ENCODE assay signal across 15 cellular contexts in the genomic region with DNA sequence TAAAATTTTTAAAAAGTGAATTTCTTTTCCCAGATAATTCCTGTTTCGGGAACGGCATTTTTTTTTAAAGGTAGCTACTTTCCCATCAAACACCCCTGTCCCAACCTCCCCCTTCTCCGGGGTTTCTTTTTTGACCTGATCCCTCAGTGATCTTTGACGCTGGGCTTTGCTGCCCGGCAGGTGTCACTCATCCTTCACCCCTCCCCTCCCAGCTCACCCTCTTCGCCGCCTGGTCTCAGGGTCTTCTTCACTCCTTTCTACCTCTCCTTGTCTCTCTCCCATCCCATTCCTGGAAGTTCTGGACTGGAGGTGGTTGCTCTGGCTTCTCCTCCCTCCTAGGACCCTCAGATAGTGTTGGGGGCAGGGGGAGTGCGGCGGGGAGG. TPM values are rescaled to one million over a fixed set of nuclear protein-coding genes. Genes with fewer than 3 reads are reported as not detected.
A peak's percentile ranks its signal among the peaks of the same experiment; 100 is the strongest.
DNase-seq lines count a peak whose midpoint lies in the region; ATAC-seq, FAIRE-seq and TF ChIP-seq lines count a peak whose summit lies in the region.
"Had no signal": no experiment of that assay in that cellular context is flagged by ENCODE, and none has a peak within 500 bp of the region (broad histone marks: within the 10 kb centered on the region; RNA-seq: fewer than 3 reads in every experiment).

No MANE protein-coding gene starts in this region.

- FAIRE-seq in astrocyte (lab: Jason Lieb, UNC), result no peak
- FAIRE-seq: bronchial epithelial cell, RCC 7860, small intestine had no signal

- no peaks in the 10 kb centered on the region for H3K79me2 ChIP-seq in GM23338 (replicated peaks; ENCODE audit: insufficient read depth)
- no peaks in the 10 kb centered on the region for H3K79me2 ChIP-seq in astrocyte (ENCODE audit: insufficient read depth, low read length)

- H3K4me3 ChIP-seq in GM23338 (peak overlapping the region; percentile 76), HUES64 (ENCODE audit: low read length) (peak overlapping the region; percentile 79), astrocyte (ENCODE audit: insufficient read depth, low read depth, low read length) (no peak overlapping the region), mesodermal cell (ENCODE audit: extremely low read depth, insufficient read depth, low read length, poor library complexity, severe bottlenecking) (peak overlapping the region; percentile 25)
- H3K4me3 ChIP-seq: HAP-1, heart left ventricle had no signal

- DNase-seq in GM23338 (ENCODE audit: low spot score) (peak; percentile 70), astrocyte (ENCODE audit: low read depth) (no peak), inferior parietal cortex (ENCODE audit: extremely low spot score) (no peak)

- peak overlapping the region; percentile 96 for H3K4me2 ChIP-seq in GM23338
- H3K4me2 ChIP-seq in astrocyte (ENCODE audit: low read length), result no peak overlapping the region

- H3K27ac ChIP-seq in GM23338 (ENCODE audit: low read depth) (no peak overlapping the region), HUES64 (ENCODE audit: low read depth, low read length) (no peak overlapping the region), astrocyte (ENCODE audit: low read depth, low read length) (no peak overlapping the region), mesodermal cell (ENCODE audit: low read depth, low read length, severe bottlenecking) (no peak overlapping the region)
- H3K27ac ChIP-seq: heart left ventricle had no signal

- H3F3A ChIP-seq in GM23338 (replicated peaks; ENCODE audit: low read depth), result no peaks in the 10 kb centered on the region

- H4K20me1 ChIP-seq in GM23338 (replicated peaks; ENCODE audit: insufficient read depth) (no peaks in the 10 kb centered on the region), astrocyte (ENCODE audit: insufficient read depth, low read length) (no peaks in the 10 kb centered on the region)

- WGBS in HUES64, result 14% methylated on average over 9 of the region's 9 CpGs
- WGBS in mesodermal cell (ENCODE audit: insufficient coverage in 2 of 2), 2 experiments, result 0 to 36% methylated on average over 3 to 5 of the region's 9 CpGs

- peaks cover 14% of the 10 kb centered on the region for H3K4me1 Mint-ChIP-seq in GM23338
- no peaks in the 10 kb centered on the region for H3K4me1 Mint-ChIP-seq in astrocyte (ENCODE audit: low read depth, unreplicated experiment)

- H3K27ac Mint-ChIP-seq in GM23338, result no peak overlapping the region
- no peak overlapping the region for H3K27ac Mint-ChIP-seq in astrocyte (ENCODE audit: unreplicated experiment)
- H3K27ac Mint-ChIP-seq: activated naive CD8-positive, alpha-beta T cell treated with anti-CD3 and anti-CD28 coated beads for 36 hours had no signal

- no peaks in the 10 kb centered on the region for H3K36me3 Mint-ChIP-seq in GM23338 (ENCODE audit: low read depth)
- no peaks in the 10 kb centered on the region for H3K36me3 Mint-ChIP-seq in astrocyte (ENCODE audit: low read depth, unreplicated experiment)

- TF ChIP-seq CTCF in GM23338 (conservative IDR thresholded peaks at IDR 0.05; ENCODE audit: low read depth in 2 of 2), result peak in 1 of 2 experiments; percentile 27; a peak in 1 of 4 replicates
- TF ChIP-seq CTCF in astrocyte (IDR thresholded peaks at IDR 0.05; ENCODE audit: insufficient read depth, low read depth, low read length), result no peak

- H3K27me3 ChIP-seq in GM23338 (ENCODE audit: insufficient read depth) (peaks cover 37% of the 10 kb centered on the region), HUES64 (ENCODE audit: insufficient read depth, low read length) (peaks cover 70% of the 10 kb centered on the region), astrocyte (ENCODE audit: insufficient read depth, low read length) (peaks cover 20% of the 10 kb centered on the region)

- H3K9me3 ChIP-seq in HUES64 (ENCODE audit: insufficient read depth, low read depth, low read length) (no peaks in the 10 kb centered on the region), astrocyte (ENCODE audit: insufficient read depth, low read depth, low read length) (peaks cover 2% of the 10 kb centered on the region), mesodermal cell (ENCODE audit: control insufficient read depth, low read length) (no peaks in the 10 kb centered on the region)
- H3K9me3 ChIP-seq: HAP-1, heart left ventricle had no signal

- H3K9me3 Mint-ChIP-seq in GM23338, result no peaks in the 10 kb centered on the region
- no peaks in the 10 kb centered on the region for H3K9me3 Mint-ChIP-seq in astrocyte (ENCODE audit: unreplicated experiment)

- H3K4me1 ChIP-seq in GM23338 (ENCODE audit: insufficient read depth), result peaks cover 10% of the 10 kb centered on the region; the same call in 1 of the 2 replicates
- H3K4me1 ChIP-seq in HUES64 (ENCODE audit: insufficient read depth, low read length), result no peaks in the 10 kb centered on the region
- H3K4me1 ChIP-seq in astrocyte (ENCODE audit: insufficient read depth, low read length), result no peaks in the 10 kb centered on the region
- peaks cover 5% of the 10 kb centered on the region for H3K4me1 ChIP-seq in mesodermal cell (ENCODE audit: control insufficient read depth, insufficient read depth, low read length, poor library complexity, severe bottlenecking)
- H3K4me1 ChIP-seq: HAP-1 had no signal

- peaks cover 32% of the 10 kb centered on the region for H3K27me3 Mint-ChIP-seq in GM23338 (ENCODE audit: insufficient read depth, low read depth, poor library complexity)
- peaks cover 81% of the 10 kb centered on the region for H3K27me3 Mint-ChIP-seq in astrocyte (ENCODE audit: low read depth, unreplicated experiment)

- H3K9ac ChIP-seq in HUES64 (ENCODE audit: low read depth, low read length), result no peak overlapping the region
- no peak overlapping the region for H3K9ac ChIP-seq in astrocyte (ENCODE audit: low read length)

- H2AFZ ChIP-seq in GM23338, result peak overlapping the region; percentile 99
- H2AFZ ChIP-seq in astrocyte (ENCODE audit: low read depth, low read length), result no peak overlapping the region

- ATAC-seq in GM23338 (peak; percentile 40), GM19324 (IDR thresholded peaks at IDR 0.05; ENCODE audit: low FRiP score, unreplicated experiment) (no peak), HG03469 (IDR thresholded peaks at IDR 0.05; ENCODE audit: unreplicated experiment) (no peak)

- H3K4me3 Mint-ChIP-seq in GM23338, result peak overlapping the region; percentile 90
- peak overlapping the region; percentile 30 for H3K4me3 Mint-ChIP-seq in astrocyte (ENCODE audit: unreplicated experiment)
- H3K4me3 Mint-ChIP-seq: activated naive CD8-positive, alpha-beta T cell treated with anti-CD3 and anti-CD28 coated beads for 36 hours had no signal

- H3K36me3 ChIP-seq in GM23338 (ENCODE audit: insufficient read depth) (no peaks in the 10 kb centered on the region), HUES64 (ENCODE audit: insufficient read depth, low read length) (no peaks in the 10 kb centered on the region), astrocyte (ENCODE audit: insufficient read depth, low read length) (no peaks in the 10 kb centered on the region), mesodermal cell (ENCODE audit: control insufficient read depth, insufficient read depth, low read length) (no peaks in the 10 kb centered on the region)
- H3K36me3 ChIP-seq: HAP-1, heart left ventricle had no signal

- H3K9me2 ChIP-seq in GM23338 (ENCODE audit: insufficient read depth), result no peaks in the 10 kb centered on the region

RNA-seq across cellular contexts. Expression of gene GPR6, which starts 0.3 kb away (rescaled TPM):
- 0.49 TPM in 1 of 2 replicates, not detected in the other for total RNA-seq in GM23338 (2014; rRNA removed; shearing (Covaris generic))
- polyA plus RNA-seq in GM23338 (2016; fragmentation: Nextera tagmentation; extraction: Ambion mirVana), result not detected in 2 replicates
- polyA plus RNA-seq in HUES64 (2013, experiment 1 of 2), result not detected
- not detected for polyA plus RNA-seq in HUES64 (2013, experiment 2 of 2)
- not detected in 2 replicates for total RNA-seq in astrocyte
- polyA plus RNA-seq in mesodermal cell (2013, experiment 1 of 2), result not detected
- polyA plus RNA-seq in mesodermal cell (2013, experiment 2 of 2), result not detected
- total RNA-seq: activated naive CD8-positive, alpha-beta T cell treated with anti-CD3 and anti-CD28 coated beads for 36 hours; bronchial epithelial cell; heart left ventricle; left colon; mucosa of gallbladder had no signal
- polyA plus RNA-seq: heart left ventricle had no signal
